ENCODE assay signal across 17 cellular contexts in the genomic region with DNA sequence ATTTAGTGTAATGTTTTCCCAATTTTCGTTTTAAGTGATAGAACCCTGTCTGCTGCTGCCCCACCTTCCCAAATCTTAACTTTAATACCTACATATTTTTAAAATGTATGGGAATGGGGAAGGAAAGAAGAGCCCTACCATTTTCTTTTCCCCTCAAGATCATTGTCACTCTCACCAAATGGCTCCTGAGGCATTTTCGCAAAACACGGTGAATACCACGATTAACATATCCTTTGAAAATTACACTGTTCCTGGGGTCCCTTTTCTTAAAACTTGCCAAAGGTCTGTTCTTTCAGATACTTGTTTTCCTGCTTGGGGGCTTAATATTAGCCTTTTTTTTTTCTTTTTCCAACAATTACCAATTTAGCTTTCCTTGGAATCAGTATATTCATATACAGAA. TPM values are rescaled to one million over a fixed set of nuclear protein-coding genes. Genes with fewer than 3 reads are reported as not detected.
DNase-seq lines count a peak whose midpoint lies in the region; ATAC-seq, FAIRE-seq and TF ChIP-seq lines count a peak whose summit lies in the region.
"Had no signal": no experiment of that assay in that cellular context is flagged by ENCODE, and none has a peak within 500 bp of the region (broad histone marks: within the 10 kb centered on the region; RNA-seq: fewer than 3 reads in every experiment).

No MANE protein-coding gene starts in this region.

- no peaks in the 10 kb centered on the region; the same call in 1 of the 2 replicates for H3K23me2 ChIP-seq in H1 (ENCODE audit: low read depth, low read length)

- TF ChIP-seq CTCF in GM23338 (conservative IDR thresholded peaks at IDR 0.05; ENCODE audit: low read depth in 2 of 2) (no peak), H1 (IDR thresholded peaks at IDR 0.05; ENCODE audit: control extremely low read depth in 1 of 3, insufficient read depth in 1 of 3, low read depth in 1 of 3, low read length in 3 of 3) (no peak)

- H3K9ac ChIP-seq in HUES64 (ENCODE audit: low read depth, low read length), result no peak overlapping the region
- H3K9ac ChIP-seq in H1 (replicated peaks in 1 of 4; ENCODE audit: extremely low read depth in 1 of 4, low read depth in 3 of 4, low read length in 3 of 4), result no peak overlapping the region
- H3K9ac ChIP-seq in iPS-20b (ENCODE audit: low read depth, low read length), result peak overlapping the region; percentile 18; the same call in 1 of the 2 replicates
- H3K9ac ChIP-seq: KMS-11 had no signal

- FAIRE-seq in H1 (lab: Jason Lieb, UNC), result no peak
- FAIRE-seq: GM12892, HTR-8/SVneo had no signal

- H3K18ac ChIP-seq in H1 (ENCODE audit: extremely low read depth, low read length), result no peak overlapping the region

- TF ChIP-seq RAD21 in H1 (IDR thresholded peaks at IDR 0.05 in 1 of 2, conservative IDR thresholded peaks at IDR 0.05 in 1 of 2; ENCODE audit: low read depth in 2 of 2, low read length in 2 of 2), result no peak

- TF ChIP-seq EP300 in H1 (IDR thresholded peaks at IDR 0.05; ENCODE audit: borderline replicate concordance in 1 of 2, low read depth in 2 of 2, low read length in 2 of 2), result no peak

- no peak overlapping the region for H2AK5ac ChIP-seq in H1 (ENCODE audit: low read depth, low read length)

- no peaks in the 10 kb centered on the region for H3K79me1 ChIP-seq in H1 (ENCODE audit: low read depth, low read length)

- TF ChIP-seq POLR2A in H1 (IDR thresholded peaks at IDR 0.05; ENCODE audit: control extremely low read depth in 1 of 2, low read depth in 2 of 2, low read length in 2 of 2), result no peak

- DNase-seq in GM23338 (ENCODE audit: low spot score) (peak; percentile 62), H1 (ENCODE audit: low read depth in 1 of 2, low spot score in 2 of 2) (no peak), NCI-H2029 treated with DMSO at 0.1 percent for 48 hours (lab: John Stamatoyannopoulos, UW) (no peak)
- no peak for DNase-seq in effector CD4-positive, alpha-beta T cell
- DNase-seq: ACHN; BE2C; C1 segment of cervical spinal cord; Caco-2; CD4-positive, CD25-positive, alpha-beta regulatory T cell; HCEC 1CT had no signal

- peak overlapping the region; percentile 6 for H3K4me3 ChIP-seq in GM23338
- H3K4me3 ChIP-seq in HUES64 (ENCODE audit: low read length), result no peak overlapping the region
- H3K4me3 ChIP-seq in H1 (ENCODE audit: extremely low read depth in 1 of 4, insufficient read depth in 2 of 4, low read depth in 3 of 4, low read length in 4 of 4), result peak overlapping the region in 1 of 4 experiments; percentile 36; a peak in 2 of 8 replicates
- H3K4me3 ChIP-seq in iPS-20b (ENCODE audit: low read length), result peak overlapping the region; percentile 39; the same call in 1 of the 2 replicates

- no peaks in the 10 kb centered on the region for H3K36me3 ChIP-seq in GM23338 (ENCODE audit: insufficient read depth)
- no peaks in the 10 kb centered on the region for H3K36me3 ChIP-seq in HUES64 (ENCODE audit: insufficient read depth, low read length)
- no peaks in the 10 kb centered on the region for H3K36me3 ChIP-seq in H1 (ENCODE audit: control insufficient read depth in 2 of 4, insufficient read depth in 4 of 4, low read length in 3 of 4)
- H3K36me3 ChIP-seq in iPS-20b (ENCODE audit: insufficient read depth, low read depth, low read length), result no peaks in the 10 kb centered on the region

- peaks cover 33% of the 10 kb centered on the region for H3K4me1 ChIP-seq in GM23338 (ENCODE audit: insufficient read depth)
- H3K4me1 ChIP-seq in HUES64 (ENCODE audit: insufficient read depth, low read length), result peaks cover 10% of the 10 kb centered on the region
- peaks cover 1 to 24% (median 3%) of the 10 kb centered on the region in 4 experiments; a peak in 5 of 7 replicates for H3K4me1 ChIP-seq in H1 (replicated peaks in 1 of 4; ENCODE audit: control insufficient read depth in 3 of 4, insufficient read depth in 4 of 4, low read length in 3 of 4)
- peaks cover 32% of the 10 kb centered on the region for H3K4me1 ChIP-seq in iPS-20b (ENCODE audit: insufficient read depth, low read length)
- H3K4me1 ChIP-seq: BE2C had no signal

- WGBS in HUES64, result 57% methylated on average over 4 of the region's 4 CpGs
- 8% methylated on average over 4 of the region's 4 CpGs; no CpG with 5 or more reads in 1 of the 2 experiments for WGBS in H1 (ENCODE audit: extremely low coverage in 1 of 2, insufficient coverage in 1 of 2, insufficient read length in 1 of 2, insufficient replicate concordance in 2 of 2, low coverage in 1 of 2, low lambda C conversion rate in 2 of 2, missing lambda C conversion rate in 1 of 2), 2 experiments

- H2BK15ac ChIP-seq in H1 (ENCODE audit: low read length), result no peak overlapping the region

- H3K27me3 ChIP-seq in GM23338 (ENCODE audit: insufficient read depth) (no peaks in the 10 kb centered on the region), HUES64 (ENCODE audit: insufficient read depth, low read length) (no peaks in the 10 kb centered on the region), H1 (replicated peaks in 1 of 4; ENCODE audit: control insufficient read depth in 3 of 4, extremely low read depth in 1 of 4, insufficient read depth in 3 of 4, low read length in 3 of 4) (no peaks in the 10 kb centered on the region), iPS-20b (ENCODE audit: insufficient read depth, low read length) (no peaks in the 10 kb centered on the region)
- H3K27me3 ChIP-seq: BE2C had no signal

- H4K5ac ChIP-seq in H1 (ENCODE audit: insufficient read length, low read depth, low read length), result no peak overlapping the region

- H3K23ac ChIP-seq in H1 (ENCODE audit: insufficient read length), result no peak overlapping the region

- H3K27ac ChIP-seq in GM23338 (ENCODE audit: low read depth) (peak overlapping the region; percentile 4; the same call in 1 of the 2 replicates), HUES64 (ENCODE audit: low read depth, low read length) (peak overlapping the region; percentile 69; the same call in 1 of the 2 replicates), H1 (ENCODE audit: low read depth, low read length) (no peak overlapping the region), iPS-20b (ENCODE audit: low read length) (peak overlapping the region; percentile 41)
- H3K27ac ChIP-seq: KMS-11 had no signal

- no peak overlapping the region for H2BK120ac ChIP-seq in H1 (replicated peaks; ENCODE audit: low read depth, low read length)

- H3K27me3 Mint-ChIP-seq in GM23338 (ENCODE audit: insufficient read depth, low read depth, poor library complexity), result peaks cover 3% of the 10 kb centered on the region
- H3K27me3 Mint-ChIP-seq: CD4-positive, CD25-positive, alpha-beta regulatory T cell had no signal

- no peak overlapping the region for H2BK5ac ChIP-seq in H1 (ENCODE audit: low read depth, low read length)

- no peak overlapping the region for H4K8ac ChIP-seq in H1 (ENCODE audit: extremely low read depth, insufficient read depth, low read length)

- H2BK20ac ChIP-seq in H1 (ENCODE audit: low read length), result no peak overlapping the region

- H3K56ac ChIP-seq in H1 (replicated peaks; ENCODE audit: insufficient read length, low read depth, low read length), result no peak overlapping the region

- H3K14ac ChIP-seq in H1 (ENCODE audit: insufficient read length), result no peak overlapping the region

- no peaks in the 10 kb centered on the region for H3K9me2 ChIP-seq in GM23338 (ENCODE audit: insufficient read depth)

- H3K4me2 ChIP-seq in GM23338 (peak overlapping the region; percentile 10), H1 (ENCODE audit: insufficient read depth in 1 of 2, low read depth in 2 of 2, low read length in 2 of 2) (peak overlapping the region; percentile 6 to 41; a peak in 2 of 4 replicates)
- H3K4me2 ChIP-seq: KMS-11 had no signal

- H2BK12ac ChIP-seq in H1 (ENCODE audit: low read depth, low read length), result no peak overlapping the region

- no peaks in the 10 kb centered on the region; the same call in 2 of the 3 replicates for H3K9me3 Mint-ChIP-seq in GM23338

- H3K4me1 Mint-ChIP-seq in GM23338, result peaks cover 33% of the 10 kb centered on the region

- no peak overlapping the region for H3K4ac ChIP-seq in H1 (replicated peaks; ENCODE audit: insufficient read length, low read depth, low read length)

- POLR2A ChIA-PET in H1 (lab: Charles Lee; ENCODE audit: partially characterized antibody), result no interaction called here

- no peaks in the 10 kb centered on the region for H4K20me1 ChIP-seq in GM23338 (replicated peaks; ENCODE audit: insufficient read depth)
- no peaks in the 10 kb centered on the region for H4K20me1 ChIP-seq in H1 (replicated peaks in 1 of 2; ENCODE audit: control insufficient read depth in 1 of 2, insufficient read depth in 2 of 2, low read length in 2 of 2)

- CTCF ChIA-PET in H1 (lab: Charles Lee; ENCODE audit: partially characterized antibody), result interaction anchor here (1.6 kb wide), 1 partner anchor 9 kb away, joined by 3 read pairs; no protein-coding TSS in a partner anchor

- peak overlapping the region; percentile 62 for H3K4me3 Mint-ChIP-seq in GM23338
- H3K4me3 Mint-ChIP-seq: CD4-positive, CD25-positive, alpha-beta regulatory T cell had no signal

- H2AFZ ChIP-seq in GM23338 (no peak overlapping the region), H1 (ENCODE audit: low read length) (no peak overlapping the region)

- no peaks in the 10 kb centered on the region for H3F3A ChIP-seq in GM23338 (replicated peaks; ENCODE audit: low read depth)

- H3K79me2 ChIP-seq in GM23338 (replicated peaks; ENCODE audit: insufficient read depth) (peaks cover 41% of the 10 kb centered on the region), H1 (ENCODE audit: control insufficient read depth in 1 of 2, insufficient read depth in 2 of 2, low read length in 2 of 2) (peaks cover 0 to 57% of the 10 kb centered on the region in 2 experiments; a peak in 2 of 4 replicates)

- H3K9me3 ChIP-seq in HUES64 (ENCODE audit: insufficient read depth, low read depth, low read length) (no peaks in the 10 kb centered on the region; the same call in 1 of the 2 replicates), H1 (ENCODE audit: insufficient read depth in 2 of 2, low read depth in 1 of 2, low read length in 1 of 2) (no peaks in the 10 kb centered on the region), iPS-20b (ENCODE audit: insufficient read depth, low read depth, low read length) (no peaks in the 10 kb centered on the region)
- H3K9me3 ChIP-seq: BE2C, Caco-2 had no signal

- ATAC-seq in GM23338 (peak; percentile 73), GM18861 (IDR thresholded peaks at IDR 0.05; ENCODE audit: unreplicated experiment) (no peak), GM18909 (IDR thresholded peaks at IDR 0.05; ENCODE audit: poor library complexity, unreplicated experiment) (no peak)

- H3K36me3 Mint-ChIP-seq in GM23338 (ENCODE audit: low read depth), result peaks cover 3% of the 10 kb centered on the region; the same call in 1 of the 3 replicates

- peak overlapping the region; percentile 93 for H3K27ac Mint-ChIP-seq in GM23338
- H3K27ac Mint-ChIP-seq: CD4-positive, CD25-positive, alpha-beta regulatory T cell had no signal

- no peak overlapping the region for H4K91ac ChIP-seq in H1 (replicated peaks; ENCODE audit: insufficient read length, low read length)

RNA-seq across cellular contexts. Expression of a gene that starts 36.1 kb away (rescaled TPM):
- 38.9 and 40.7 TPM in 2 replicates for total RNA-seq in GM23338 (2014; rRNA removed; shearing (Covaris generic))
- 36.5 and 37.5 TPM in 2 replicates for polyA plus RNA-seq in GM23338 (2016; fragmentation: Nextera tagmentation; extraction: Ambion mirVana)
- 30.7 TPM for polyA plus RNA-seq in HUES64 (2013, experiment 1 of 2)
- polyA plus RNA-seq in HUES64 (2013, experiment 2 of 2), result 28.1 TPM
- 48.1 and 55.3 TPM in 2 replicates for total RNA-seq in H1 (2021; fragmentation: NEBNext Ultra II Directional; extraction: Animal tissue kit (Norgen Biotek cat#: 25700))
- polyA plus RNA-seq in H1 (2011; rRNA removed), result 7.8 and 10.2 TPM in 2 replicates
- polyA plus RNA-seq in H1 (2011; cell fraction: cytosol; rRNA removed), result 12.1 TPM
- polyA plus RNA-seq in H1 (2011; cell fraction: nucleus; rRNA removed), result 9.9 TPM
- polyA plus RNA-seq in H1 (2012, experiment 1 of 2), result 19.0 to 32.7 TPM (median 28.2 TPM) in 4 replicates
- polyA plus RNA-seq in H1 (2012, experiment 2 of 2), result 2.0 TPM
- polyA plus RNA-seq in H1 (2013, experiment 1 of 2), result 25.4 TPM
- polyA plus RNA-seq in H1 (2013, experiment 2 of 2), result 26.1 TPM
- 77.3 and 78.8 TPM in 2 replicates for polyA minus RNA-seq in H1 (2011; rRNA and poly(A)+ RNA removed)
- 30.8 TPM for polyA minus RNA-seq in H1 (2011; cell fraction: cytosol; rRNA and poly(A)+ RNA removed)
- polyA minus RNA-seq in H1 (2011; cell fraction: nucleus; rRNA and poly(A)+ RNA removed), result 28.7 TPM

RNA-seq across cellular contexts. Expression of a gene that starts 36.3 kb away (rescaled TPM):
- total RNA-seq in GM23338 (2014; rRNA removed; shearing (Covaris generic)), result 10.9 and 14.5 TPM in 2 replicates
- polyA plus RNA-seq in GM23338 (2016; fragmentation: Nextera tagmentation; extraction: Ambion mirVana) (5.4 and 6.3 TPM in 2 replicates), H1 (2011; rRNA removed) (1.2 and 2.0 TPM in 2 replicates)
- 3.9 TPM for polyA plus RNA-seq in HUES64 (2013, experiment 1 of 2)
- polyA plus RNA-seq in HUES64 (2013, experiment 2 of 2), result 5.8 TPM
- total RNA-seq in H1 (2021; fragmentation: NEBNext Ultra II Directional; extraction: Animal tissue kit (Norgen Biotek cat#: 25700)), result 7.7 and 9.0 TPM in 2 replicates
- 3.6 TPM for polyA plus RNA-seq in H1 (2011; cell fraction: cytosol; rRNA removed)
- polyA plus RNA-seq in H1 (2011; cell fraction: nucleus; rRNA removed), result 3.4 TPM
- polyA plus RNA-seq in H1 (2012, experiment 1 of 2), result 2.3 to 5.7 TPM (median 2.8 TPM) in 4 replicates
- polyA plus RNA-seq in H1 (2012, experiment 2 of 2), result 0.12 TPM
- 4.4 TPM for polyA plus RNA-seq in H1 (2013, experiment 1 of 2)
- polyA plus RNA-seq in H1 (2013, experiment 2 of 2), result 4.5 TPM
- 10.1 and 18.9 TPM in 2 replicates for polyA minus RNA-seq in H1 (2011; rRNA and poly(A)+ RNA removed)
- 5.9 TPM for polyA minus RNA-seq in H1 (2011; cell fraction: cytosol; rRNA and poly(A)+ RNA removed)
- 11.8 TPM for polyA minus RNA-seq in H1 (2011; cell fraction: nucleus; rRNA and poly(A)+ RNA removed)
